In genomic region chr10:69220041-69220451, GRCh38 we compare ENCODE assay signal across 1 cellular context.
TF ChIP-seq lines count a peak whose summit lies in the region.

Gene HKDC1 (plus strand): TSS chr10:69220332. CDS start chr10:69220436, 104 bp downstream.

TF ChIP-seq in A549, 52 proteins besides CTCF, POLR2A, EP300 and RAD21:
- TF ChIP-seq MAX (IDR thresholded peaks at IDR 0.05) (peak; percentile 48; the same call in 1 of the 2 replicates), JUN (IDR thresholded peaks at IDR 0.05) (peak in 1 of 2 experiments; percentile 56; a peak in 2 of 5 replicates), TP53 (CRISPR knock-in tag; IDR thresholded peaks at IDR 0.05) (no peak), BCL3 (IDR thresholded peaks at IDR 0.05) (peak; percentile 72; the same call in 1 of the 3 replicates), HMGXB4 (CRISPR knock-in tag; IDR thresholded peaks at IDR 0.05; ENCODE audit: borderline replicate concordance) (no peak)
